Comparison of ENCODE assay signal across 1 cellular context in genomic region chr2:232757905-232758304, GRCh38.
TF ChIP-seq lines count a peak whose summit lies in the region.

No MANE protein-coding gene starts in this region.

TF ChIP-seq in GM23338, 12 proteins besides CTCF, POLR2A, EP300 and RAD21:
- TF ChIP-seq ZNF462 (CRISPR knock-in tag; IDR thresholded peaks at IDR 0.05) (no peak), STAT1 (IDR thresholded peaks at IDR 0.05; ENCODE audit: unreplicated experiment) (no peak), EZH2phosphoT487 (IDR thresholded peaks at IDR 0.05; ENCODE audit: unreplicated experiment) (no peak), EZH2 (IDR thresholded peaks at IDR 0.05; ENCODE audit: low read depth, unreplicated experiment) (no peak), CREB1 (CRISPR knock-in tag; IDR thresholded peaks at IDR 0.05; ENCODE audit: low read depth) (no peak), ZNF331 (CRISPR knock-in tag; IDR thresholded peaks at IDR 0.05; ENCODE audit: low read depth) (no peak), POLR2AphosphoS5 (IDR thresholded peaks at IDR 0.05; ENCODE audit: low read depth) (no peak), JUNB (IDR thresholded peaks at IDR 0.05; ENCODE audit: unreplicated experiment) (no peak), ZNF114 (CRISPR knock-in tag; IDR thresholded peaks at IDR 0.05) (no peak), NANOG (IDR thresholded peaks at IDR 0.05; ENCODE audit: borderline replicate concordance) (no peak)
- TF ChIP-seq, protein P1, sequence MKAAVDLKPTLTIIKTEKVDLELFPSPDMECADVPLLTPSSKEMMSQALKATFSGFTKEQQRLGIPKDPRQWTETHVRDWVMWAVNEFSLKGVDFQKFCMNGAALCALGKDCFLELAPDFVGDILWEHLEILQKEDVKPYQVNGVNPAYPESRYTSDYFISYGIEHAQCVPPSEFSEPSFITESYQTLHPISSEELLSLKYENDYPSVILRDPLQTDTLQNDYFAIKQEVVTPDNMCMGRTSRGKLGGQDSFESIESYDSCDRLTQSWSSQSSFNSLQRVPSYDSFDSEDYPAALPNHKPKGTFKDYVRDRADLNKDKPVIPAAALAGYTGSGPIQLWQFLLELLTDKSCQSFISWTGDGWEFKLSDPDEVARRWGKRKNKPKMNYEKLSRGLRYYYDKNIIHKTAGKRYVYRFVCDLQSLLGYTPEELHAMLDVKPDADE (IDR thresholded peaks at IDR 0.05) = no peak
- TF ChIP-seq, protein P2, sequence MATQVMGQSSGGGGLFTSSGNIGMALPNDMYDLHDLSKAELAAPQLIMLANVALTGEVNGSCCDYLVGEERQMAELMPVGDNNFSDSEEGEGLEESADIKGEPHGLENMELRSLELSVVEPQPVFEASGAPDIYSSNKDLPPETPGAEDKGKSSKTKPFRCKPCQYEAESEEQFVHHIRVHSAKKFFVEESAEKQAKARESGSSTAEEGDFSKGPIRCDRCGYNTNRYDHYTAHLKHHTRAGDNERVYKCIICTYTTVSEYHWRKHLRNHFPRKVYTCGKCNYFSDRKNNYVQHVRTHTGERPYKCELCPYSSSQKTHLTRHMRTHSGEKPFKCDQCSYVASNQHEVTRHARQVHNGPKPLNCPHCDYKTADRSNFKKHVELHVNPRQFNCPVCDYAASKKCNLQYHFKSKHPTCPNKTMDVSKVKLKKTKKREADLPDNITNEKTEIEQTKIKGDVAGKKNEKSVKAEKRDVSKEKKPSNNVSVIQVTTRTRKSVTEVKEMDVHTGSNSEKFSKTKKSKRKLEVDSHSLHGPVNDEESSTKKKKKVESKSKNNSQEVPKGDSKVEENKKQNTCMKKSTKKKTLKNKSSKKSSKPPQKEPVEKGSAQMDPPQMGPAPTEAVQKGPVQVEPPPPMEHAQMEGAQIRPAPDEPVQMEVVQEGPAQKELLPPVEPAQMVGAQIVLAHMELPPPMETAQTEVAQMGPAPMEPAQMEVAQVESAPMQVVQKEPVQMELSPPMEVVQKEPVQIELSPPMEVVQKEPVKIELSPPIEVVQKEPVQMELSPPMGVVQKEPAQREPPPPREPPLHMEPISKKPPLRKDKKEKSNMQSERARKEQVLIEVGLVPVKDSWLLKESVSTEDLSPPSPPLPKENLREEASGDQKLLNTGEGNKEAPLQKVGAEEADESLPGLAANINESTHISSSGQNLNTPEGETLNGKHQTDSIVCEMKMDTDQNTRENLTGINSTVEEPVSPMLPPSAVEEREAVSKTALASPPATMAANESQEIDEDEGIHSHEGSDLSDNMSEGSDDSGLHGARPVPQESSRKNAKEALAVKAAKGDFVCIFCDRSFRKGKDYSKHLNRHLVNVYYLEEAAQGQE (IDR thresholded peaks at IDR 0.05; ENCODE audit: unreplicated experiment) = no peak
